Comparison of ENCODE assay signal across 11 cellular contexts in the genomic region with DNA sequence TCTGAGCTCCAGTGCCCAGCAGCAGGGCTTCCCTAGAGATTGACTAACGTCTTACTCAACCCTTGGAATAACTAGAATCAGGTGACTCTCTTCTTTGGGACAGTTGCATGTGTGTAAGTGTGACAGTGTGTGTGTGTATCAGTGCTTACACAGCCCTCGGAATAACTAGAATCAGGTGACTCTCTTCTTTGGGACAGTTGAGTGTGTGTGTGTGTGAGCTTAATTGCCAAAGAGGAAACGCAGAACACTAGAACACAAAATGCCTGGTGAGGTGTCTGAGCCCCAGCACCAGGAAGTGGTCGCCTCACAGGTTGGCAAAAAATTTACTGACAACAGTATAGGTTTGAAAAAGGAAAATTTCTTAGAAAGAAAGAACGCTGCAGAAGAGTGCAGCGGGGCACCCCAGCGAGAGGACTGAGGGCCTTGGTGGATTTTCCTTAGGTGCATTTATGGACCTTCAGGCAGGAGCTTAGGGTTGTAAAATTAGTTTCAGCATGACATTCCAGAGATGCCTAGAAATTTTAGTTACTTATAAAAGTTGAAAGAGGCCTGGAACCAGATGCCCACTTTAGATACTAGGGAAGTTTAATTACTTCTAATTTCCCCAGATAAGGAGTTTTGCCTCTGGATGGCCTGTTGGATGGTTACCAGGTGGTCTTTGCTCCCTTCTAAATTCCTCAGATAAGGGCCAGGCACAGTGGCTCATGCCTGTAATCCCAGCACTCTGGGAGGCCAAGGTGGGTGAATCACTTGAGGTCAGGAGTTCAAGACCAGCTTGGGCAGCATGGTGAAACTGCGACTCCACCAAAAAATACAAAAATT. TPM values are rescaled to one million over a fixed set of nuclear protein-coding genes. Genes with fewer than 3 reads are reported as not detected.
DNase-seq lines count a peak whose midpoint lies in the region; ATAC-seq, FAIRE-seq and TF ChIP-seq lines count a peak whose summit lies in the region.
"Had no signal": no experiment of that assay in that cellular context is flagged by ENCODE, and none has a peak within 500 bp of the region (broad histone marks: within the 10 kb centered on the region; RNA-seq: fewer than 3 reads in every experiment).

No MANE protein-coding gene starts in this region.

- no peak for TF ChIP-seq CTCF in AG10803 (conservative IDR thresholded peaks at IDR 0.05; ENCODE audit: low read length)
- TF ChIP-seq CTCF in right lobe of liver (IDR thresholded peaks at IDR 0.05) = no peak
- TF ChIP-seq CTCF in coronary artery (IDR thresholded peaks at IDR 0.05) = no peak
- no peak for TF ChIP-seq CTCF in D721Med (IDR thresholded peaks at IDR 0.05; ENCODE audit: insufficient read depth, missing control alignments)

- no peak for ATAC-seq in activated T-helper 17 cell treated with anti-CD3 and anti-CD28 coated beads, Interleukin-2, amount 50 U/mL, for 72 hours (replicated peaks)
- no peak for ATAC-seq in right lobe of liver
- ATAC-seq: PC-3 had no signal

- intact Hi-C loops in right lobe of liver (cut with DNase I) = no loop called here

- peak overlapping the region in 1 of 4 donors; percentile 66 for H3K4me3 Mint-ChIP-seq in IgD-negative memory B cell
- peak overlapping the region; percentile 95 for H3K4me3 Mint-ChIP-seq in activated T-helper 17 cell treated with anti-CD3 and anti-CD28 coated beads, Interleukin-2, amount 50 U/mL, for 72 hours

- peak; percentile 23 for DNase-seq in AG10803 (ENCODE audit: low read depth)
- DNase-seq in right lobe of liver = no peak
- DNase-seq in coronary artery (ENCODE audit: low spot score) = no peak
- no peak for DNase-seq in D721Med (ENCODE audit: insufficient read length, low spot score)
- no peak for DNase-seq in DMS79 treated with DMSO at 0.1 percent for 48 hours (lab: John Stamatoyannopoulos, UW)
- DNase-seq in dedifferentiated amniotic fluid mesenchymal stem cell (ENCODE audit: extremely low spot score) = no peak
- DNase-seq: GDM1, naive B cell, PC-3 had no signal

- H3K4me3 ChIP-seq in AG10803 (ENCODE audit: low read length) (no peak overlapping the region), right lobe of liver (no peak overlapping the region), coronary artery (no peak overlapping the region)

- no peak for FAIRE-seq in D721Med (lab: Jason Lieb, UNC)

- peak overlapping the region in 2 of 3 donors; percentile 16 to 75 for H3K27ac Mint-ChIP-seq in IgD-negative memory B cell
- peak overlapping the region; percentile 17 for H3K27ac Mint-ChIP-seq in activated T-helper 17 cell treated with anti-CD3 and anti-CD28 coated beads, Interleukin-2, amount 50 U/mL, for 72 hours

- peaks cover 0 to 50% (median 16%) of the 10 kb centered on the region in 4 donors for H3K4me1 ChIP-seq in right lobe of liver

- H3K27me3 ChIP-seq in right lobe of liver = no peaks in the 10 kb centered on the region

- H3K27ac ChIP-seq in right lobe of liver (peak overlapping the region in 2 of 3 donors; percentile 34 to 44), coronary artery (peak overlapping the region in 1 of 2 donors; percentile 30)

- 44% methylated on average over 8 of the region's 8 CpGs for WGBS in right lobe of liver (ENCODE audit: insufficient coverage, low coverage, low lambda C conversion rate, missing lambda C conversion rate)

- no peaks in the 10 kb centered on the region for H3K9me3 ChIP-seq in right lobe of liver

- peaks cover 12 to 14% (median 13%) of the 10 kb centered on the region in 3 donors for H3K4me1 Mint-ChIP-seq in IgD-negative memory B cell
- peaks cover 15% of the 10 kb centered on the region for H3K4me1 Mint-ChIP-seq in activated T-helper 17 cell treated with anti-CD3 and anti-CD28 coated beads, Interleukin-2, amount 50 U/mL, for 72 hours

- H3K36me3 ChIP-seq in right lobe of liver = no peaks in the 10 kb centered on the region

- no peak for TF ChIP-seq POLR2A in right lobe of liver (IDR thresholded peaks at IDR 0.05)

- H3K36me3 Mint-ChIP-seq in IgD-negative memory B cell = peaks cover 2% of the 10 kb centered on the region
- H3K36me3 Mint-ChIP-seq in activated T-helper 17 cell treated with anti-CD3 and anti-CD28 coated beads, Interleukin-2, amount 50 U/mL, for 72 hours (ENCODE audit: low read depth) = peaks cover 67% of the 10 kb centered on the region

- peaks cover 0 to 2% (median 0%) of the 10 kb centered on the region in 3 donors for H3K9me3 Mint-ChIP-seq in IgD-negative memory B cell
- H3K9me3 Mint-ChIP-seq in activated T-helper 17 cell treated with anti-CD3 and anti-CD28 coated beads, Interleukin-2, amount 50 U/mL, for 72 hours = no peaks in the 10 kb centered on the region
- H3K9me3 Mint-ChIP-seq: naive B cell had no signal

- H3K27me3 Mint-ChIP-seq in IgD-negative memory B cell = no peaks in the 10 kb centered on the region
- no peaks in the 10 kb centered on the region for H3K27me3 Mint-ChIP-seq in activated T-helper 17 cell treated with anti-CD3 and anti-CD28 coated beads, Interleukin-2, amount 50 U/mL, for 72 hours
- H3K27me3 Mint-ChIP-seq: naive B cell had no signal

RNA-seq across cellular contexts. Expression of gene WDR82, which starts 3.7 kb away (rescaled TPM):
- 55.0 TPM for polyA plus RNA-seq in IgD-negative memory B cell
- total RNA-seq in activated T-helper 17 cell treated with anti-CD3 and anti-CD28 coated beads, Interleukin-2, amount 50 U/mL, for 72 hours = 100 to 1,000 TPM in 1 of 2 donors, 10 to 100 TPM in 1; 81.1 to 106 TPM
- 10 to 100 TPM; 14.1 to 25.2 (median 20.7) TPM for total RNA-seq in right lobe of liver

RNA-seq across cellular contexts. Expression of gene GLYCTK, which starts 5.4 kb away (rescaled TPM):
- polyA plus RNA-seq in IgD-negative memory B cell = 7.4 TPM
- total RNA-seq in activated T-helper 17 cell treated with anti-CD3 and anti-CD28 coated beads, Interleukin-2, amount 50 U/mL, for 72 hours = 10 to 100 TPM; 22.8 to 25.2 TPM
- total RNA-seq in right lobe of liver = 100 to 1,000 TPM in 4 of 6 experiments, 10 to 100 TPM in 2; 75.1 to 320 (median 178) TPM

RNA-seq across cellular contexts. Expression of gene DNAH1, which starts 33.9 kb away (rescaled TPM):
- 1.1 TPM for polyA plus RNA-seq in IgD-negative memory B cell
- total RNA-seq in activated T-helper 17 cell treated with anti-CD3 and anti-CD28 coated beads, Interleukin-2, amount 50 U/mL, for 72 hours = 10 to 100 TPM; 17.2 to 26.5 TPM
- total RNA-seq in right lobe of liver = 10 to 100 TPM in 2 of 6 experiments, 1 to 10 TPM in 4; 1.6 to 11.2 (median 8.1) TPM

RNA-seq across cellular contexts. Expression of gene PPM1M, which starts 36.6 kb away (rescaled TPM):
- polyA plus RNA-seq in IgD-negative memory B cell = 51.3 TPM
- total RNA-seq in activated T-helper 17 cell treated with anti-CD3 and anti-CD28 coated beads, Interleukin-2, amount 50 U/mL, for 72 hours = 100 to 1,000 TPM in 1 of 2 donors, 10 to 100 TPM in 1; 84.6 to 112 TPM
- 1 to 10 TPM; 2.8 to 7.1 (median 4.5) TPM for total RNA-seq in right lobe of liver

RNA-seq across cellular contexts. Expression of gene TWF2, which starts 43.2 kb away (rescaled TPM):
- 108 TPM for polyA plus RNA-seq in IgD-negative memory B cell
- 100 to 1,000 TPM in 1 of 2 donors, 10 to 100 TPM in 1; 89.9 to 159 TPM for total RNA-seq in activated T-helper 17 cell treated with anti-CD3 and anti-CD28 coated beads, Interleukin-2, amount 50 U/mL, for 72 hours
- 10 to 100 TPM; 12.9 to 34.4 (median 23.7) TPM for total RNA-seq in right lobe of liver
